In genomic region chr17:82600731-82601446, GRCh38 we compare ENCODE assay signal across 2 cellular contexts.
TF ChIP-seq lines count a peak whose summit lies in the region.

No MANE protein-coding gene starts in this region.

TF ChIP-seq in SK-N-SH, 30 proteins besides CTCF, POLR2A, EP300 and RAD21 (continued from another document):
- no peak for TF ChIP-seq REST (IDR thresholded peaks at IDR 0.05; ENCODE audit: low read depth, low read length)
- TF ChIP-seq FOSL2 (IDR thresholded peaks at IDR 0.05; ENCODE audit: borderline replicate concordance, low read depth), result no peak
- no peak for TF ChIP-seq FOXM1 (IDR thresholded peaks at IDR 0.05; ENCODE audit: low read depth)
- TF ChIP-seq IRF3 (IDR thresholded peaks at IDR 0.05; ENCODE audit: low read depth, low read length), result no peak
- TF ChIP-seq RCOR1 (IDR thresholded peaks at IDR 0.05; ENCODE audit: low read length), result no peak
- no peak for TF ChIP-seq SIN3A (IDR thresholded peaks at IDR 0.05; ENCODE audit: borderline replicate concordance, low read depth, low read length)

TF ChIP-seq in SK-N-SH treated with all-trans-retinoic acid at 6 μM for 48 hours, 23 proteins besides CTCF, POLR2A, EP300 and RAD21 (continued from another document):
- TF ChIP-seq PATZ1 (CRISPR knock-in tag; IDR thresholded peaks at IDR 0.05; ENCODE audit: borderline replicate concordance), result no peak
- no peak for TF ChIP-seq BACH2 (CRISPR knock-in tag; IDR thresholded peaks at IDR 0.05; ENCODE audit: borderline replicate concordance)
- TF ChIP-seq RARB (CRISPR knock-in tag; IDR thresholded peaks at IDR 0.05), result no peak
- TF ChIP-seq OSR1 (CRISPR knock-in tag; IDR thresholded peaks at IDR 0.05), result no peak
